21 cellular contexts compared by ENCODE assay signal in the genomic region with DNA sequence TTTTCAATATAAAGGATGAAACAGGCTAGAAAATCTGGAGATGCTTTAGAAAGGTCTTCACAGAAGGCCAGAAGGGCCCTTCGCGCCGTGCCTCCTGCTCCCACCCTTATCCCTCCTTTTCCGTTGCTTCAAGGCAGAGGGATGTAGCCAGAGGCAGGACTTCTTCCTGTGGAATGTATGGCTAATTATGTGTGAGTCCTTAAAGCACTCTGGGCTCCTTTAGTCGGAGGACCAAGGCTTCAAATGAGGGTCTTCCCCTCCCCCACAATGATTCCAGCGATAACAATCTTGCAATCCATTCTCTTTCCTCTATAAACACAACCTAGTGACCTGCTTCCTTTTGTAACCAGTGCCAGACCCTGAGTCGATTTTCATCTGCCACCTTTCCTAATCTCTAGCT.
"Had no signal": no experiment of that assay in that cellular context is flagged by ENCODE, and none has a peak within 500 bp of the region (broad histone marks: within the 10 kb centered on the region; RNA-seq: fewer than 3 reads in every experiment).

No MANE protein-coding gene starts in this region.

- H3K9me3 Mint-ChIP-seq: activated CD4-positive, alpha-beta T cell treated with anti-CD3 and anti-CD28 coated beads, Interleukin-2, amount 10 ng/mL, durations not matched to agents 24 days and 14 days; activated CD8-positive, alpha-beta T cell treated with anti-CD3 and anti-CD28 coated beads for 36 hours; activated naive CD4-positive, alpha-beta T cell treated with anti-CD3 and anti-CD28 coated beads, Interleukin-2, amount 10 ng/mL, durations not matched to agents 7 days and 5 days; activated naive CD8-positive, alpha-beta T cell treated with anti-CD3 and anti-CD28 coated beads, Interleukin-2, amount 50 U/mL, for 24 hours; activated T-cell treated with anti-CD3 and anti-CD28 coated beads, Interleukin-2, amount 50 U/mL, for 24 hours; natural killer cell; T-helper 2 cell treated with Interferon-gamma antibody and Interleukin-4, amounts not matched to agents 5 μg/mL and 100 μg/mL, for 36 hours had no signal

- H3K36me3 ChIP-seq: brain microvascular endothelial cell, colonic mucosa, upper lobe of left lung had no signal

- H3K4me3 Mint-ChIP-seq: activated CD4-positive, alpha-beta T cell treated with anti-CD3 and anti-CD28 coated beads, Interleukin-2, amount 10 ng/mL, durations not matched to agents 24 days and 14 days; activated CD8-positive, alpha-beta T cell treated with anti-CD3 and anti-CD28 coated beads for 36 hours; activated naive CD4-positive, alpha-beta T cell treated with anti-CD3 and anti-CD28 coated beads, Interleukin-2, amount 10 ng/mL, durations not matched to agents 7 days and 5 days; activated naive CD8-positive, alpha-beta T cell treated with anti-CD3 and anti-CD28 coated beads, Interleukin-2, amount 50 U/mL, for 24 hours; activated T-cell treated with anti-CD3 and anti-CD28 coated beads, Interleukin-2, amount 50 U/mL, for 24 hours; natural killer cell; T-helper 2 cell treated with Interferon-gamma antibody and Interleukin-4, amounts not matched to agents 5 μg/mL and 100 μg/mL, for 36 hours had no signal

- H3K4me3 ChIP-seq: colonic mucosa, psoas muscle, skin epidermis, testis, upper lobe of left lung had no signal

- H3K27ac ChIP-seq: brain microvascular endothelial cell, colonic mucosa, foreskin keratinocyte, psoas muscle, skin epidermis, testis, upper lobe of left lung had no signal

- H3K9me3 ChIP-seq: colonic mucosa, psoas muscle, testis, upper lobe of left lung had no signal

- H3K4me1 ChIP-seq: colonic mucosa, foreskin keratinocyte, psoas muscle, testis, upper lobe of left lung had no signal

- H3K27me3 ChIP-seq: brain microvascular endothelial cell, colonic mucosa, foreskin keratinocyte, testis, upper lobe of left lung had no signal

- DNase-seq: activated CD4-positive, alpha-beta T cell treated with anti-CD3 and anti-CD28 coated beads, Interleukin-2, amount 10 ng/mL, durations not matched to agents 24 days and 14 days; activated CD4-positive, CD25-positive, alpha-beta regulatory T cell; activated CD8-positive, alpha-beta T cell treated with anti-CD3 and anti-CD28 coated beads for 36 hours; activated naive CD4-positive, alpha-beta T cell treated with anti-CD3 and anti-CD28 coated beads, Interleukin-2, amount 10 ng/mL, durations not matched to agents 7 days and 5 days; activated naive CD8-positive, alpha-beta T cell treated with anti-CD3 and anti-CD28 coated beads, Interleukin-2, amount 50 U/mL, for 24 hours; activated T-cell treated with anti-CD3 and anti-CD28 coated beads, Interleukin-2, amount 50 U/mL, for 24 hours; anterior cingulate cortex; brain microvascular endothelial cell; central memory CD4-positive, alpha-beta T cell; colonic mucosa; foreskin keratinocyte; hypothalamus; kidney glomerular epithelial cell; left ventricle myocardium superior; natural killer cell; psoas muscle; right cardiac atrium; testis; upper lobe of left lung had no signal

- H3K4me1 Mint-ChIP-seq: activated CD4-positive, alpha-beta T cell treated with anti-CD3 and anti-CD28 coated beads, Interleukin-2, amount 10 ng/mL, durations not matched to agents 24 days and 14 days; activated naive CD4-positive, alpha-beta T cell treated with anti-CD3 and anti-CD28 coated beads, Interleukin-2, amount 10 ng/mL, durations not matched to agents 7 days and 5 days; activated naive CD8-positive, alpha-beta T cell treated with anti-CD3 and anti-CD28 coated beads, Interleukin-2, amount 50 U/mL, for 24 hours; natural killer cell had no signal

- H3K27ac Mint-ChIP-seq: activated CD4-positive, alpha-beta T cell treated with anti-CD3 and anti-CD28 coated beads, Interleukin-2, amount 10 ng/mL, durations not matched to agents 24 days and 14 days; activated CD8-positive, alpha-beta T cell treated with anti-CD3 and anti-CD28 coated beads for 36 hours; activated naive CD4-positive, alpha-beta T cell treated with anti-CD3 and anti-CD28 coated beads, Interleukin-2, amount 10 ng/mL, durations not matched to agents 7 days and 5 days; activated naive CD8-positive, alpha-beta T cell treated with anti-CD3 and anti-CD28 coated beads, Interleukin-2, amount 50 U/mL, for 24 hours; activated T-cell treated with anti-CD3 and anti-CD28 coated beads, Interleukin-2, amount 50 U/mL, for 24 hours; natural killer cell; T-helper 2 cell treated with Interferon-gamma antibody and Interleukin-4, amounts not matched to agents 5 μg/mL and 100 μg/mL, for 36 hours had no signal

- H3K36me3 Mint-ChIP-seq: activated naive CD4-positive, alpha-beta T cell treated with anti-CD3 and anti-CD28 coated beads, Interleukin-2, amount 10 ng/mL, durations not matched to agents 7 days and 5 days; natural killer cell had no signal

- H3K27me3 Mint-ChIP-seq: activated CD4-positive, alpha-beta T cell treated with anti-CD3 and anti-CD28 coated beads, Interleukin-2, amount 10 ng/mL, durations not matched to agents 24 days and 14 days; activated CD8-positive, alpha-beta T cell treated with anti-CD3 and anti-CD28 coated beads for 36 hours; activated naive CD4-positive, alpha-beta T cell treated with anti-CD3 and anti-CD28 coated beads, Interleukin-2, amount 10 ng/mL, durations not matched to agents 7 days and 5 days; activated naive CD8-positive, alpha-beta T cell treated with anti-CD3 and anti-CD28 coated beads, Interleukin-2, amount 50 U/mL, for 24 hours had no signal
